15 cellular contexts compared by ENCODE assay signal in genomic region chr6:72755752-72756151, GRCh38.
DNase-seq lines count a peak whose midpoint lies in the region; ATAC-seq and TF ChIP-seq lines count a peak whose summit lies in the region.
"Had no signal": no experiment of that assay in that cellular context is flagged by ENCODE, and none has a peak within 500 bp of the region (broad histone marks: within the 10 kb centered on the region; RNA-seq: fewer than 3 reads in every experiment).

No MANE protein-coding gene starts in this region.

- H3K4me1 ChIP-seq in cardiac muscle cell (ENCODE audit: low read depth), result peaks cover 49% of the 10 kb centered on the region
- H3K4me1 ChIP-seq in right cardiac atrium (ENCODE audit: control insufficient read depth, insufficient read depth, low read length), result no peaks in the 10 kb centered on the region
- H3K4me1 ChIP-seq in endodermal cell (ENCODE audit: control insufficient read depth, insufficient read depth, low read length), result peaks cover 5% of the 10 kb centered on the region
- peaks cover 9% of the 10 kb centered on the region for H3K4me1 ChIP-seq in MM.1S (ENCODE audit: low read length)

- DNase-seq in cardiac muscle cell (ENCODE audit: low read depth in 1 of 2, low spot score in 1 of 2) (no peak), right cardiac atrium (no peak), WTC11 (ENCODE audit: low spot score) (peak; percentile 22), endodermal cell (peak; percentile 61), smooth muscle cell of the brain vasculature (ENCODE audit: low read depth, low spot score) (peak; percentile 60), LoVo (ENCODE audit: low spot score) (no peak), MM.1S (no peak)
- DNase-seq: CD8-positive, alpha-beta T cell; COR-L47; DMS153; DMS79 treated with DMSO at 0.1 percent for 48 hours; EL had no signal

- WGBS in right cardiac atrium, result 48% methylated on average over 2 of the region's 2 CpGs
- WGBS in endodermal cell (ENCODE audit: insufficient coverage in 1 of 2, insufficient read length in 1 of 2), 2 experiments, result 75% methylated on average over 1 of the region's 2 CpGs; no CpG with 5 or more reads in 1 of the 2 experiments

- no peak overlapping the region for H3K9ac ChIP-seq in endodermal cell (ENCODE audit: extremely low read depth, low read length, poor library complexity, severe bottlenecking)
- H3K9ac ChIP-seq in MM.1S (ENCODE audit: low read length), result no peak overlapping the region

- H3K27me3 Mint-ChIP-seq in WTC11 (ENCODE audit: low read depth), result no peaks in the 10 kb centered on the region
- no peaks in the 10 kb centered on the region for H3K27me3 Mint-ChIP-seq in endodermal cell (ENCODE audit: insufficient read depth)
- H3K27me3 Mint-ChIP-seq: IgD-negative memory B cell had no signal

- H3K4me3 ChIP-seq in cardiac muscle cell (no peak overlapping the region), right cardiac atrium (ENCODE audit: low read length) (no peak overlapping the region), endodermal cell (ENCODE audit: low read length) (no peak overlapping the region), MM.1S (ENCODE audit: low read length) (no peak overlapping the region)

- no peaks in the 10 kb centered on the region for H3K9me2 ChIP-seq in MM.1S (replicated peaks; ENCODE audit: insufficient read depth, low read length)

- no peaks in the 10 kb centered on the region for H3K27me3 ChIP-seq in cardiac muscle cell
- H3K27me3 ChIP-seq in right cardiac atrium (ENCODE audit: control insufficient read depth, insufficient read depth), result no peaks in the 10 kb centered on the region
- H3K27me3 ChIP-seq in endodermal cell (ENCODE audit: control insufficient read depth, insufficient read depth, low read length, poor library complexity, severe bottlenecking), result no peaks in the 10 kb centered on the region
- H3K27me3 ChIP-seq in MM.1S (replicated peaks; ENCODE audit: insufficient read depth, low read length), result no peaks in the 10 kb centered on the region

- H3K4me2 ChIP-seq in MM.1S (ENCODE audit: low read depth, low read length), result no peak overlapping the region

- no peaks in the 10 kb centered on the region for H3K9me3 ChIP-seq in cardiac muscle cell (ENCODE audit: low read depth)
- no peaks in the 10 kb centered on the region for H3K9me3 ChIP-seq in right cardiac atrium (ENCODE audit: control insufficient read depth, low read length)
- H3K9me3 ChIP-seq in endodermal cell (ENCODE audit: control insufficient read depth, low read length), result no peaks in the 10 kb centered on the region
- no peaks in the 10 kb centered on the region for H3K9me3 ChIP-seq in MM.1S (replicated peaks; ENCODE audit: insufficient read depth, low read length)

- H3K4me3 Mint-ChIP-seq in WTC11, result no peak overlapping the region
- H3K4me3 Mint-ChIP-seq in endodermal cell, result no peak overlapping the region
- H3K4me3 Mint-ChIP-seq: CD14-positive monocyte; CD8-positive, alpha-beta T cell; IgD-negative memory B cell had no signal

- CTCF ChIA-PET in WTC11 (lab: Charles Lee), result no interaction called here

- no peaks in the 10 kb centered on the region; the same call in 1 of the 2 replicates for H3K79me2 ChIP-seq in MM.1S (ENCODE audit: low read length)

- no peak overlapping the region for H2AFZ ChIP-seq in MM.1S (ENCODE audit: low read length)

- TF ChIP-seq CTCF in cardiac muscle cell (IDR thresholded peaks at IDR 0.05; ENCODE audit: low read depth, low read length) (no peak), WTC11 (IDR thresholded peaks at IDR 0.05) (no peak), endodermal cell (conservative IDR thresholded peaks at IDR 0.05) (no peak), MM.1S (IDR thresholded peaks at IDR 0.05; ENCODE audit: low read length) (no peak)

- H3K36me3 Mint-ChIP-seq in WTC11 (no peaks in the 10 kb centered on the region), endodermal cell (ENCODE audit: low read depth) (no peaks in the 10 kb centered on the region)
- H3K36me3 Mint-ChIP-seq: CD14-positive monocyte; CD8-positive, alpha-beta T cell had no signal

- no peaks in the 10 kb centered on the region for H3K9me3 Mint-ChIP-seq in WTC11
- no peaks in the 10 kb centered on the region for H3K9me3 Mint-ChIP-seq in endodermal cell
- H3K9me3 Mint-ChIP-seq: CD8-positive, alpha-beta T cell; IgD-negative memory B cell had no signal

- no peaks in the 10 kb centered on the region for H4K20me1 ChIP-seq in MM.1S (ENCODE audit: insufficient read depth, low read length)

- H3K4me1 Mint-ChIP-seq in WTC11 (peaks cover 12% of the 10 kb centered on the region), endodermal cell (peaks cover 7% of the 10 kb centered on the region)
- H3K4me1 Mint-ChIP-seq: CD14-positive monocyte, IgD-negative memory B cell had no signal

- H3K27ac Mint-ChIP-seq in WTC11 (no peak overlapping the region), endodermal cell (no peak overlapping the region)
- H3K27ac Mint-ChIP-seq: CD14-positive monocyte; CD8-positive, alpha-beta T cell; IgD-negative memory B cell had no signal

- H3K27ac ChIP-seq in cardiac muscle cell (peak overlapping the region; percentile 19), right cardiac atrium (ENCODE audit: low read length) (no peak overlapping the region), endodermal cell (ENCODE audit: low read depth, low read length) (no peak overlapping the region), MM.1S (ENCODE audit: low read length) (no peak overlapping the region)

- POLR2A ChIA-PET in WTC11 (lab: Charles Lee), result no interaction called here

- intact Hi-C loops in right cardiac atrium (cut with DNase I), result no loop called here

- H3K36me3 ChIP-seq in cardiac muscle cell (no peaks in the 10 kb centered on the region), endodermal cell (ENCODE audit: control insufficient read depth, insufficient read depth, low read length) (no peaks in the 10 kb centered on the region), MM.1S (replicated peaks; ENCODE audit: insufficient read depth, low read length) (no peaks in the 10 kb centered on the region)

- ATAC-seq in right cardiac atrium (no peak), WTC11 (peak; percentile 94), GM19395 (IDR thresholded peaks at IDR 0.05; ENCODE audit: unreplicated experiment) (no peak)
- ATAC-seq: CD8-positive, alpha-beta T cell had no signal

- no peaks in the 10 kb centered on the region for H3F3A ChIP-seq in MM.1S (ENCODE audit: insufficient read depth, low read length)

TF ChIP-seq in WTC11, 78 proteins besides CTCF, POLR2A, EP300 and RAD21:
- no peak for TF ChIP-seq MXD4 (CRISPR knock-in tag; IDR thresholded peaks at IDR 0.05; ENCODE audit: borderline replicate concordance)
- no peak for TF ChIP-seq SMAD3 (CRISPR knock-in tag; IDR thresholded peaks at IDR 0.05; ENCODE audit: borderline replicate concordance)
- TF ChIP-seq ZNF423 (CRISPR knock-in tag; IDR thresholded peaks at IDR 0.05), result peak; percentile 32; the same call in 1 of the 2 replicates
- TF ChIP-seq ELF4 (CRISPR knock-in tag; IDR thresholded peaks at IDR 0.05; ENCODE audit: low read depth), result no peak

Comparison
In these comparisons a context has a peak if more than half of its experiments do, and no peak if none do; other contexts are left out.
1. DNase-seq: peak in WTC11 (single experiment), endodermal cell (single experiment) and smooth muscle cell of the brain vasculature (single experiment); none in cardiac muscle cell (0 of 2), right cardiac atrium (0 of 3), LoVo (single experiment) and MM.1S (single experiment).